In genomic region chr2:65985986-65986385, GRCh38 we compare ENCODE assay signal across 32 cellular contexts.
"Had no signal": no experiment of that assay in that cellular context is flagged by ENCODE, and none has a peak within 500 bp of the region (broad histone marks: within the 10 kb centered on the region; RNA-seq: fewer than 3 reads in every experiment).

No MANE protein-coding gene starts in this region.

- H3K36me3 ChIP-seq: brain microvascular endothelial cell, WERI-Rb-1 had no signal

- H3K4me3 ChIP-seq: SK-N-MC had no signal

- H3K27ac ChIP-seq: brain microvascular endothelial cell, SK-N-MC, WERI-Rb-1 had no signal

- H3K27me3 ChIP-seq: brain microvascular endothelial cell had no signal

- DNase-seq: activated CD4-positive, alpha-beta T cell treated with anti-CD3 and anti-CD28 coated beads for 1 hour; activated CD4-positive, alpha-beta T cell treated with anti-CD3 and anti-CD28 coated beads for 48 hours; activated CD4-positive, alpha-beta T cell treated with anti-CD3 and anti-CD28 coated beads, Interleukin-2, amount 50 U/mL, for 4 hours; activated CD4-positive, CD25-positive, alpha-beta regulatory T cell; activated CD8-positive, alpha-beta T cell treated with anti-CD3 and anti-CD28 coated beads for 36 hours; activated effector memory CD4-positive, alpha-beta T cell treated with anti-CD3 and anti-CD28 coated beads, Interleukin-2, amount 50 U/mL, for 16 hours; activated naive CD4-positive, alpha-beta T cell; activated naive CD4-positive, alpha-beta T cell treated with anti-CD3 and anti-CD28 coated beads, Interleukin-2, amount 50 U/mL, for 16 hours; activated naive CD8-positive, alpha-beta T cell treated with anti-CD3 and anti-CD28 coated beads for 36 hours; activated T-cell treated with anti-CD3 and anti-CD28 coated beads, Interleukin-2, amount 50 U/mL, for 1 hour; activated T-cell treated with anti-CD3 and anti-CD28 coated beads, Interleukin-2, amount 50 U/mL, for 72 hours; amniotic stem cell; aorta; brain microvascular endothelial cell; KG1; MV-4-11; NCI-H1092; NCI-H146; NCI-H187 treated with DMSO at 0.1 percent for 48 hours; NCI-H2081; NCI-H2171 treated with DMSO at 0.1 percent for 48 hours; NCI-H2227 treated with DMSO at 0.1 percent for 48 hours; NCI-H446; NCI-H524; NCI-H69; NCI-H82; Right ventricle myocardium superior; T1000; WERI-Rb-1 had no signal

- ATAC-seq: activated CD8-positive, alpha-beta T cell treated with anti-CD3 and anti-CD28 coated beads for 36 hours; activated T-cell treated with anti-CD3 and anti-CD28 coated beads, Interleukin-2, amount 50 U/mL, for 72 hours; activated T-helper 17 cell treated with anti-CD3 and anti-CD28 coated beads, Interleukin-2, amount 50 U/mL, for 72 hours; Panc1 had no signal
